19 cellular contexts compared by ENCODE assay signal in the genomic region with DNA sequence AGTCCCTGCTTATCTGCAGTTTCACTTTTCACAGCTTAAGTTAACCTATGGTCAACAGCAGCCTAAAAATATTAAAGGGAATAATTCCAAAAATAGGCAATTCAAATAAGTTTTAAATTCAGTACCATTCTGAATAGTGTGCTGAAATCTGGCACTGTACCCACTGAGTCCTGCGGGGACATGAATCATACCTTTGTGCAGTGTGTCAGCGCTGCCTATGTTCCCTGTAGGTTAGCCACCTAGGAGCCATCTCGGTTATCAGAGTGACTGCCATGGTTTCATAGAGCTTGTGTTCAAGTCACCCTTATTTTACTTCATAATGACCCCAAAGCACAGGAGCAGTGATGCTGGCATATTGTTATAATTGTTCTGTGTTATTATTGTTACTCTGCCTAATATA.
"Had no signal": no experiment of that assay in that cellular context is flagged by ENCODE, and none has a peak within 500 bp of the region (broad histone marks: within the 10 kb centered on the region; RNA-seq: fewer than 3 reads in every experiment).

No MANE protein-coding gene starts in this region.

- H3K4me1 Mint-ChIP-seq: immature natural killer cell had no signal

- ATAC-seq: gastrocnemius medialis; left colon; left ventricle myocardium superior; naive thymus-derived CD4-positive, alpha-beta T cell; psoas muscle; right lobe of liver had no signal

- H3K27ac ChIP-seq: gastrocnemius medialis, psoas muscle, right lobe of liver, suprapubic skin, thyroid gland had no signal

- H3K27ac Mint-ChIP-seq: dendritic cell treated with granulocyte-macrophage colony-stimulating factor and Interleukin-4, amounts not matched to agents 40 ng/mL and 50 ng/mL, for 4 days; immature natural killer cell; naive thymus-derived CD4-positive, alpha-beta T cell; nephron progenitor cell; type B pancreatic cell had no signal

- H3K36me3 Mint-ChIP-seq: immature natural killer cell; naive thymus-derived CD4-positive, alpha-beta T cell; type B pancreatic cell had no signal

- H3K27me3 ChIP-seq: gastrocnemius medialis, right lobe of liver, suprapubic skin, thyroid gland had no signal

- H3K4me3 Mint-ChIP-seq: dendritic cell treated with granulocyte-macrophage colony-stimulating factor and Interleukin-4, amounts not matched to agents 40 ng/mL and 50 ng/mL, for 4 days; immature natural killer cell; naive thymus-derived CD4-positive, alpha-beta T cell; nephron progenitor cell; type B pancreatic cell had no signal

- DNase-seq: cerebellar nuclear complex; erythroblast; gastrocnemius medialis; glutamatergic neuron; immature natural killer cell; left colon; left ventricle myocardium superior; naive thymus-derived CD4-positive, alpha-beta T cell; nephron progenitor cell; psoas muscle; retina; right lobe of liver; stimulated activated CD4-positive, alpha-beta T cell treated with anti-CD3 and anti-CD28 coated beads, Interleukin-4, amount 100 ng/mL, for 24 hours; stimulated activated naive CD4-positive, alpha-beta T cell; thyroid gland had no signal

- H3K4me3 ChIP-seq: gastrocnemius medialis, lung, psoas muscle, right lobe of liver, suprapubic skin, thyroid gland had no signal

- H3K9me3 ChIP-seq: gastrocnemius medialis, psoas muscle, right lobe of liver, suprapubic skin, thyroid gland had no signal

- H3K9me3 Mint-ChIP-seq: immature natural killer cell had no signal

- H3K4me1 ChIP-seq: gastrocnemius medialis, psoas muscle, right lobe of liver, suprapubic skin, thyroid gland had no signal

- H3K36me3 ChIP-seq: gastrocnemius medialis, right lobe of liver, suprapubic skin, thyroid gland had no signal

- H3K27me3 Mint-ChIP-seq: dendritic cell treated with granulocyte-macrophage colony-stimulating factor and Interleukin-4, amounts not matched to agents 40 ng/mL and 50 ng/mL, for 4 days; naive thymus-derived CD4-positive, alpha-beta T cell; type B pancreatic cell had no signal
